In genomic region chr9:99197124-99197630, GRCh38 we compare ENCODE assay signal across 15 cellular contexts.
"Had no signal": no experiment of that assay in that cellular context is flagged by ENCODE, and none has a peak within 500 bp of the region (broad histone marks: within the 10 kb centered on the region; RNA-seq: fewer than 3 reads in every experiment).

No MANE protein-coding gene starts in this region.

- H3K79me2 ChIP-seq: hepatocyte, parathyroid adenoma had no signal

- H3K4me1 ChIP-seq: parathyroid adenoma, stomach, uterus had no signal

- H3K36me3 ChIP-seq: cardiac muscle cell, stomach, uterus had no signal

- H3K27me3 ChIP-seq: cardiac muscle cell, hepatocyte, stomach, uterus had no signal

- H2AFZ ChIP-seq: hepatocyte, parathyroid adenoma had no signal

- H3K27ac ChIP-seq: cardiac muscle cell, hepatocyte, parathyroid adenoma, stomach, uterus, VCaP had no signal

- H3K9ac ChIP-seq: parathyroid adenoma had no signal

- DNase-seq: activated CD4-positive, alpha-beta T cell treated with anti-CD3 and anti-CD28 coated beads for 4 hours; activated naive CD4-positive, alpha-beta T cell treated with Interleukin-2 at 50 U/mL for 16 hours; activated naive CD8-positive, alpha-beta T cell treated with anti-CD3 and anti-CD28 coated beads, Interleukin-2, amount 50 U/mL, for 24 hours; cortex of kidney; effector CD8-positive, alpha-beta T cell; kidney glomerular epithelial cell; naive B cell; stimulated activated CD4-positive, alpha-beta T cell treated with anti-CD3 and anti-CD28 coated beads, Interleukin-4, amount 100 ng/mL, for 24 hours; stomach; uterus had no signal

- H3K4me2 ChIP-seq: hepatocyte had no signal

- ATAC-seq: activated naive CD8-positive, alpha-beta T cell treated with anti-CD3 and anti-CD28 coated beads, Interleukin-2, amount 50 U/mL, for 24 hours had no signal

- H3K4me3 ChIP-seq: cardiac muscle cell, hepatocyte, stomach, uterus had no signal

- H3K9me3 ChIP-seq: stomach, uterus had no signal

- FAIRE-seq: astrocyte had no signal
